In the genomic region with DNA sequence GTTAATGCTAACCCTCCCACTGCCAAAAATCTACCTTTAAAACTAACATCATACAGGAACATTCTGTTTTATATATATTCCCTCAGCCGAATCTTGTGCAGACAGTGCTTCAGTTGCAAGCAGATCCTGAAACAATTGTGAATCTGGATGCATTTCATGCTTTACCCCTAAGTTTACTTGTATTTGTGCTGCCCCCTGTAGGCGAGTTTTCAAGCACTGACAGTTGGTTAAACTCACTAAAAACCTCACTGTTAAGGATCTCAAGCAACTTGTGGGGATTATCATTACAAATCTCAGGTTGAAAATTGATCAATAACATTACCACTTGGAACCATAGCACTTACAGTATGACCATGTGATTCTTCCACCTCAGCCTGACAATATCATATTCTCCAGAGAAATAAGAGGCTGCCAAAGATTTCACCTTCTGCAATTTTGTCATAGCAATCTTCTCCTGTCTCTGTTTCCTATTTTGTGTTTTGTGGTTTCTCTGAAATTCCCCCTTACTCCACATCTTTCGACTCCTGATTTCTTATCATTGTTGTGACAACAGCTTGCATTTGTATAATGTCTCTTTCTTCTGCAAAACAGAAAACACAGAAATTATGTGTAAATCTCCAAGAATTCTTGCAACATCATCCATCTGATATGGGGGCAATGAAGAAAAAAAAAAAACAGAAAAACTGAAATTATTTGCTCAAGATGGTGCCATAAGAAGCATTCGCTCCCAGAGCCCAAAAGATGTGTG, we compare ENCODE assay signal across 1 cellular context.
TF ChIP-seq lines count a peak whose summit lies in the region.

No MANE protein-coding gene starts in this region.

TF ChIP-seq in WTC11, 78 proteins besides CTCF, POLR2A, EP300 and RAD21 (continued from another document):
- TF ChIP-seq, protein P1, sequence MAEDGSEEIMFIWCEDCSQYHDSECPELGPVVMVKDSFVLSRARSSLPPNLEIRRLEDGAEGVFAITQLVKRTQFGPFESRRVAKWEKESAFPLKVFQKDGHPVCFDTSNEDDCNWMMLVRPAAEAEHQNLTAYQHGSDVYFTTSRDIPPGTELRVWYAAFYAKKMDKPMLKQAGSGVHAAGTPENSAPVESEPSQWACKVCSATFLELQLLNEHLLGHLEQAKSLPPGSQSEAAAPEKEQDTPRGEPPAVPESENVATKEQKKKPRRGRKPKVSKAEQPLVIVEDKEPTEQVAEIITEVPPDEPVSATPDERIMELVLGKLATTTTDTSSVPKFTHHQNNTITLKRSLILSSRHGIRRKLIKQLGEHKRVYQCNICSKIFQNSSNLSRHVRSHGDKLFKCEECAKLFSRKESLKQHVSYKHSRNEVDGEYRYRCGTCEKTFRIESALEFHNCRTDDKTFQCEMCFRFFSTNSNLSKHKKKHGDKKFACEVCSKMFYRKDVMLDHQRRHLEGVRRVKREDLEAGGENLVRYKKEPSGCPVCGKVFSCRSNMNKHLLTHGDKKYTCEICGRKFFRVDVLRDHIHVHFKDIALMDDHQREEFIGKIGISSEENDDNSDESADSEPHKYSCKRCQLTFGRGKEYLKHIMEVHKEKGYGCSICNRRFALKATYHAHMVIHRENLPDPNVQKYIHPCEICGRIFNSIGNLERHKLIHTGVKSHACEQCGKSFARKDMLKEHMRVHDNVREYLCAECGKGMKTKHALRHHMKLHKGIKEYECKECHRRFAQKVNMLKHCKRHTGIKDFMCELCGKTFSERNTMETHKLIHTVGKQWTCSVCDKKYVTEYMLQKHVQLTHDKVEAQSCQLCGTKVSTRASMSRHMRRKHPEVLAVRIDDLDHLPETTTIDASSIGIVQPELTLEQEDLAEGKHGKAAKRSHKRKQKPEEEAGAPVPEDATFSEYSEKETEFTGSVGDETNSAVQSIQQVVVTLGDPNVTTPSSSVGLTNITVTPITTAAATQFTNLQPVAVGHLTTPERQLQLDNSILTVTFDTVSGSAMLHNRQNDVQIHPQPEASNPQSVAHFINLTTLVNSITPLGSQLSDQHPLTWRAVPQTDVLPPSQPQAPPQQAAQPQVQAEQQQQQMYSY (CRISPR knock-in tag; IDR thresholded peaks at IDR 0.05) = no peak
- no peak for TF ChIP-seq ZNF121 (CRISPR knock-in tag; IDR thresholded peaks at IDR 0.05)
- TF ChIP-seq ZNF219 (CRISPR knock-in tag; IDR thresholded peaks at IDR 0.05; ENCODE audit: borderline replicate concordance) = no peak
- TF ChIP-seq FOXK1 (CRISPR knock-in tag; IDR thresholded peaks at IDR 0.05) = no peak
- no peak for TF ChIP-seq FOXJ3 (CRISPR knock-in tag; IDR thresholded peaks at IDR 0.05; ENCODE audit: borderline replicate concordance)
- TF ChIP-seq, protein P2, sequence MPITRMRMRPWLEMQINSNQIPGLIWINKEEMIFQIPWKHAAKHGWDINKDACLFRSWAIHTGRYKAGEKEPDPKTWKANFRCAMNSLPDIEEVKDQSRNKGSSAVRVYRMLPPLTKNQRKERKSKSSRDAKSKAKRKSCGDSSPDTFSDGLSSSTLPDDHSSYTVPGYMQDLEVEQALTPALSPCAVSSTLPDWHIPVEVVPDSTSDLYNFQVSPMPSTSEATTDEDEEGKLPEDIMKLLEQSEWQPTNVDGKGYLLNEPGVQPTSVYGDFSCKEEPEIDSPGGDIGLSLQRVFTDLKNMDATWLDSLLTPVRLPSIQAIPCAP (CRISPR knock-in tag; IDR thresholded peaks at IDR 0.05) = no peak
- TF ChIP-seq, protein P3, sequence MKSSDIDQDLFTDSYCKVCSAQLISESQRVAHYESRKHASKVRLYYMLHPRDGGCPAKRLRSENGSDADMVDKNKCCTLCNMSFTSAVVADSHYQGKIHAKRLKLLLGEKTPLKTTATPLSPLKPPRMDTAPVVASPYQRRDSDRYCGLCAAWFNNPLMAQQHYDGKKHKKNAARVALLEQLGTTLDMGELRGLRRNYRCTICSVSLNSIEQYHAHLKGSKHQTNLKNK (CRISPR knock-in tag; IDR thresholded peaks at IDR 0.05) = no peak
- TF ChIP-seq ZNF396 (CRISPR knock-in tag; IDR thresholded peaks at IDR 0.05; ENCODE audit: borderline replicate concordance) = no peak
- TF ChIP-seq, protein P4, sequence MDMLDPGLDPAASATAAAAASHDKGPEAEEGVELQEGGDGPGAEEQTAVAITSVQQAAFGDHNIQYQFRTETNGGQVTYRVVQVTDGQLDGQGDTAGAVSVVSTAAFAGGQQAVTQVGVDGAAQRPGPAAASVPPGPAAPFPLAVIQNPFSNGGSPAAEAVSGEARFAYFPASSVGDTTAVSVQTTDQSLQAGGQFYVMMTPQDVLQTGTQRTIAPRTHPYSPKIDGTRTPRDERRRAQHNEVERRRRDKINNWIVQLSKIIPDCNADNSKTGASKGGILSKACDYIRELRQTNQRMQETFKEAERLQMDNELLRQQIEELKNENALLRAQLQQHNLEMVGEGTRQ (CRISPR knock-in tag; IDR thresholded peaks at IDR 0.05) = no peak
- TF ChIP-seq CREM (CRISPR knock-in tag; IDR thresholded peaks at IDR 0.05) = no peak
- TF ChIP-seq JAZF1 (CRISPR knock-in tag; IDR thresholded peaks at IDR 0.05) = no peak
- TF ChIP-seq NR1H2 (CRISPR knock-in tag; IDR thresholded peaks at IDR 0.05) = no peak
